19 cellular contexts compared by ENCODE assay signal in the genomic region with DNA sequence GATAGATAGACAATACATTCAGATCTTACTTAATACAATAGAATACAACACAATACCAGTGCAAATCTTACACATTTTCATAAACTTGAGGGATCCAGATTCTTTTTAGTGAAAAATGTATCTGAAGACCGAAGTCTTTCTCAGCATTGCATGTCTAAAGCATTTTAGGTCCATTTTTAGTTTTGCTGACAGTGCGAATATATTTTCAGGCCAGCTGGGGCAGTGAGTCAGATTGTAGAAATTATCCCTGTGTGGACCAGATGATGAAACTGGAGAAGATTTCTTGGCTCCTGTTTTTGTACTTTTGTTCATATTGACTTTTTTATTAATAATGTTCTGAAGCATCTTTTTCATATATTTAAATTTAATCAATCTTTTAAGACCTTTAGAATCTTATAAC.
DNase-seq lines count a peak whose midpoint lies in the region; ATAC-seq, FAIRE-seq and TF ChIP-seq lines count a peak whose summit lies in the region.
"Had no signal": no experiment of that assay in that cellular context is flagged by ENCODE, and none has a peak within 500 bp of the region (broad histone marks: within the 10 kb centered on the region; RNA-seq: fewer than 3 reads in every experiment).

No MANE protein-coding gene starts in this region.

- H3K9me3 ChIP-seq in IMR-90 (ENCODE audit: control insufficient read depth, insufficient read depth, low read length) (no peaks in the 10 kb centered on the region), gastrocnemius medialis (no peaks in the 10 kb centered on the region)
- H3K9me3 ChIP-seq in effector memory CD4-positive, alpha-beta T cell (ENCODE audit: control insufficient read depth, low read length): no peaks in the 10 kb centered on the region
- H3K9me3 ChIP-seq: BLaER1, thyroid gland had no signal

- no peak overlapping the region for H3K4me2 ChIP-seq in IMR-90 (ENCODE audit: low read depth, low read length)
- H3K4me2 ChIP-seq: BLaER1 had no signal

- no peak overlapping the region for H3K4me3 ChIP-seq in IMR-90 (ENCODE audit: insufficient read depth, low read depth, low read length)
- H3K4me3 ChIP-seq in bronchial epithelial cell (ENCODE audit: low read depth, low read length): no peak overlapping the region
- no peak overlapping the region for H3K4me3 ChIP-seq in foreskin fibroblast (ENCODE audit: low read depth in 1 of 2, low read length in 2 of 2)
- no peak overlapping the region for H3K4me3 ChIP-seq in gastrocnemius medialis
- H3K4me3 ChIP-seq in effector memory CD4-positive, alpha-beta T cell (ENCODE audit: insufficient read depth, low read depth, low read length, poor library complexity, severe bottlenecking): no peak overlapping the region
- H3K4me3 ChIP-seq: BLaER1, GM12878, lung, thyroid gland had no signal

- H3K9ac ChIP-seq in IMR-90 (ENCODE audit: low read depth, low read length): no peak overlapping the region
- H3K9ac ChIP-seq: BLaER1 had no signal

- POLR2A ChIA-PET in IMR-90 (lab: Charles Lee; ENCODE audit: unreplicated experiment): no interaction called here

- no peak for TF ChIP-seq POLR2A in IMR-90 (IDR thresholded peaks at IDR 0.05; ENCODE audit: low read depth, low read length)
- no peak for TF ChIP-seq POLR2A in gastrocnemius medialis (IDR thresholded peaks at IDR 0.05)

- H4K91ac ChIP-seq in IMR-90 (ENCODE audit: insufficient read depth, low read depth, low read length): no peak overlapping the region

- no peak overlapping the region for H3K23ac ChIP-seq in IMR-90 (ENCODE audit: low read depth, low read length)

- no peaks in the 10 kb centered on the region for H3K9me1 ChIP-seq in IMR-90 (ENCODE audit: insufficient read depth, low read length)

- no peak overlapping the region for H2AK9ac ChIP-seq in IMR-90 (replicated peaks; ENCODE audit: low read depth, low read length, poor library complexity)

- no CpG with 5 or more reads among the region's 2 CpGs for WGBS in IMR-90 (ENCODE audit: extremely low coverage in 2 of 2, insufficient read length in 1 of 2), 2 experiments

- H3K27ac ChIP-seq in IMR-90 (ENCODE audit: insufficient read depth, low read length) (no peak overlapping the region), gastrocnemius medialis (peak overlapping the region in 3 of 4 donors; percentile 28 to 43 (median 30))
- H3K27ac ChIP-seq in effector memory CD4-positive, alpha-beta T cell (ENCODE audit: insufficient read depth, low read length, poor library complexity, severe bottlenecking): no peak overlapping the region
- H3K27ac ChIP-seq: BLaER1, thyroid gland had no signal

- H2AK5ac ChIP-seq in IMR-90 (ENCODE audit: low read depth, low read length): no peak overlapping the region

- FAIRE-seq in bronchial epithelial cell (lab: Jason Lieb, UNC): no peak
- FAIRE-seq: GM12878 had no signal

- no peak overlapping the region for H3K56ac ChIP-seq in IMR-90 (ENCODE audit: extremely low read depth, insufficient read depth, low read length)

- ATAC-seq in IMR-90 (ENCODE audit: low read depth): no peak
- ATAC-seq in gastrocnemius medialis: peak; percentile 89 to 90
- ATAC-seq: GM12878; naive thymus-derived CD4-positive, alpha-beta T cell; SK-N-SH treated with all-trans-retinoic acid at 6 μM for 48 hours; stimulated activated effector memory CD8-positive, alpha-beta T cell treated with anti-CD3 and anti-CD28 coated beads, Interleukin-12 subunit alpha, Interleukin-12 subunit beta, amount 100 ng/mL, for 72 hours had no signal

- BruUV-seq in IMR-90 (replicated peaks; lab: Mats Ljungman, UMichigan): no TSS peak

- no peak overlapping the region for H2BK20ac ChIP-seq in IMR-90 (ENCODE audit: low read depth, low read length)

- H4K5ac ChIP-seq in IMR-90 (ENCODE audit: low read depth, low read length): no peak overlapping the region

- no peak for TF ChIP-seq CTCF in IMR-90 (conservative IDR thresholded peaks at IDR 0.05; ENCODE audit: low read depth, low read length)
- TF ChIP-seq CTCF in bronchial epithelial cell (IDR thresholded peaks at IDR 0.05; ENCODE audit: insufficient read depth, low read length, severe bottlenecking): no peak
- TF ChIP-seq CTCF in foreskin fibroblast (IDR thresholded peaks at IDR 0.05; ENCODE audit: low read depth, low read length): no peak
- TF ChIP-seq CTCF in gastrocnemius medialis (IDR thresholded peaks at IDR 0.05 in 4 of 5, conservative IDR thresholded peaks at IDR 0.05 in 1 of 5): no peak

- H3K27me3 ChIP-seq in IMR-90 (ENCODE audit: control insufficient read depth, insufficient read depth, low read length): no peaks in the 10 kb centered on the region
- no peaks in the 10 kb centered on the region for H3K27me3 ChIP-seq in bronchial epithelial cell (ENCODE audit: control insufficient read depth, insufficient read depth, low read length)
- H3K27me3 ChIP-seq in gastrocnemius medialis: no peaks in the 10 kb centered on the region
- H3K27me3 ChIP-seq in effector memory CD4-positive, alpha-beta T cell (replicated peaks; ENCODE audit: control insufficient read depth, insufficient read depth, low read length, poor library complexity, severe bottlenecking): no peaks in the 10 kb centered on the region
- H3K27me3 ChIP-seq: BLaER1, thyroid gland had no signal

- in situ Hi-C loops in IMR-90 (cut with MboI; ENCODE audit: low sequenced_read_pairs): no loop called here
- in situ Hi-C loops in gastrocnemius medialis (cut with MboI; ENCODE audit: low sequenced_read_pairs in 4 of 4): no loop called here

- no peak overlapping the region for H2BK120ac ChIP-seq in IMR-90 (ENCODE audit: low read depth, low read length)

- intact Hi-C loops in IMR-90 (cut with micrococcal nuclease) (no loop called here), gastrocnemius medialis (cut with DNase I; ENCODE audit: low total_unique reads) (no loop called here)

- CTCF ChIA-PET in IMR-90 (lab: Yijun Ruan, JAX): no interaction called here

- H3K4ac ChIP-seq in IMR-90 (ENCODE audit: low read depth, low read length): no peak overlapping the region

- no peaks in the 10 kb centered on the region for H3K36me3 ChIP-seq in IMR-90 (ENCODE audit: control insufficient read depth, insufficient read depth, low read length)
- H3K36me3 ChIP-seq in bronchial epithelial cell (ENCODE audit: control insufficient read depth, insufficient read depth, low read length): no peaks in the 10 kb centered on the region
- no peaks in the 10 kb centered on the region for H3K36me3 ChIP-seq in gastrocnemius medialis
- H3K36me3 ChIP-seq in effector memory CD4-positive, alpha-beta T cell (ENCODE audit: control insufficient read depth, insufficient read depth, low read length): no peaks in the 10 kb centered on the region
- H3K36me3 ChIP-seq: BLaER1, thyroid gland had no signal

- H2BK15ac ChIP-seq in IMR-90 (ENCODE audit: low read depth, low read length): no peak overlapping the region

- no peak overlapping the region for H3K14ac ChIP-seq in IMR-90 (replicated peaks; ENCODE audit: low read depth, low read length)

- no peak overlapping the region for H2BK5ac ChIP-seq in IMR-90 (ENCODE audit: low read depth, low read length, poor library complexity, severe bottlenecking)

- H3K79me1 ChIP-seq in IMR-90 (ENCODE audit: low read depth in 1 of 2, low read length in 2 of 2): no peaks in the 10 kb centered on the region

- no peak overlapping the region for H3K18ac ChIP-seq in IMR-90 (ENCODE audit: low read depth, low read length)

- H4K20me1 ChIP-seq in IMR-90 (ENCODE audit: insufficient read depth, low read length): no peaks in the 10 kb centered on the region
- H4K20me1 ChIP-seq: BLaER1 had no signal

- no peak overlapping the region for H2AFZ ChIP-seq in IMR-90 (replicated peaks; ENCODE audit: low read length, poor library complexity)

- H3K4me1 ChIP-seq in IMR-90 (ENCODE audit: control insufficient read depth, insufficient read depth, low read length) (no peaks in the 10 kb centered on the region), gastrocnemius medialis (peaks cover 9 to 16% of the 10 kb centered on the region in 2 donors)
- no peaks in the 10 kb centered on the region for H3K4me1 ChIP-seq in effector memory CD4-positive, alpha-beta T cell (ENCODE audit: control insufficient read depth, insufficient read depth, low read length, poor library complexity, severe bottlenecking)
- H3K4me1 ChIP-seq: BLaER1, thyroid gland had no signal

- dilution Hi-C loops in IMR-90 (cut with HindIII; ENCODE audit: low sequenced_read_pairs, unreplicated experiment): no loop called here

- TF ChIP-seq RAD21 in IMR-90 (IDR thresholded peaks at IDR 0.05; ENCODE audit: low read length): no peak

- H4K8ac ChIP-seq in IMR-90 (ENCODE audit: low read depth in 2 of 2, low read length in 2 of 2): no peak overlapping the region

- DNase-seq in IMR-90 (peak; percentile 44), bronchial epithelial cell (ENCODE audit: low read depth) (peak; percentile 7), foreskin fibroblast (peak; percentile 5 to 73), gastrocnemius medialis (peak; percentile 6 to 24), middle frontal gyrus (ENCODE audit: extremely low spot score, low spot score) (no peak), SIG-M5 treated with dmso at 0.1 percent for 504 hours (lab: John Stamatoyannopoulos, UW; ENCODE audit: unreplicated experiment) (no peak), mucosa of gallbladder (ENCODE audit: low spot score) (no peak)
- DNase-seq in effector memory CD4-positive, alpha-beta T cell: no peak
- DNase-seq: activated CD4-positive, CD25-positive, alpha-beta regulatory T cell treated with anti-CD3 and anti-CD28 coated beads, Interleukin-2, amount 50 U/mL, for 72 hours; Calu3; naive thymus-derived CD4-positive, alpha-beta T cell; NCI-H187 treated with DMSO at 0.1 percent for 48 hours; NCI-H345; thyroid gland had no signal

TF ChIP-seq in IMR-90, 13 proteins besides CTCF, POLR2A, EP300 and RAD21:
- TF ChIP-seq NFE2L2 (IDR thresholded peaks at IDR 0.05; ENCODE audit: low read depth, low read length) (no peak), MAFK (IDR thresholded peaks at IDR 0.05; ENCODE audit: low read depth, low read length) (peak; percentile 99)
- TF ChIP-seq, protein P1, sequence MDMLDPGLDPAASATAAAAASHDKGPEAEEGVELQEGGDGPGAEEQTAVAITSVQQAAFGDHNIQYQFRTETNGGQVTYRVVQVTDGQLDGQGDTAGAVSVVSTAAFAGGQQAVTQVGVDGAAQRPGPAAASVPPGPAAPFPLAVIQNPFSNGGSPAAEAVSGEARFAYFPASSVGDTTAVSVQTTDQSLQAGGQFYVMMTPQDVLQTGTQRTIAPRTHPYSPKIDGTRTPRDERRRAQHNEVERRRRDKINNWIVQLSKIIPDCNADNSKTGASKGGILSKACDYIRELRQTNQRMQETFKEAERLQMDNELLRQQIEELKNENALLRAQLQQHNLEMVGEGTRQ (IDR thresholded peaks at IDR 0.05; ENCODE audit: low read depth, low read length): no peak

Comparison
In these comparisons a context has a peak if more than half of its experiments do, and no peak if none do; other contexts are left out.
1. DNase-seq: peak in IMR-90 (single experiment), bronchial epithelial cell (single experiment), foreskin fibroblast (2 of 2) and gastrocnemius medialis (2 of 2); none in middle frontal gyrus (single experiment), effector memory CD4-positive, alpha-beta T cell (0 of 3), SIG-M5 treated with dmso at 0.1 percent for 504 hours (single experiment) and mucosa of gallbladder (single experiment).
2. H3K27ac ChIP-seq: peak in gastrocnemius medialis (3 of 4); none in IMR-90 (single experiment) and effector memory CD4-positive, alpha-beta T cell (single experiment).